9 cellular contexts compared by ENCODE assay signal in the genomic region with DNA sequence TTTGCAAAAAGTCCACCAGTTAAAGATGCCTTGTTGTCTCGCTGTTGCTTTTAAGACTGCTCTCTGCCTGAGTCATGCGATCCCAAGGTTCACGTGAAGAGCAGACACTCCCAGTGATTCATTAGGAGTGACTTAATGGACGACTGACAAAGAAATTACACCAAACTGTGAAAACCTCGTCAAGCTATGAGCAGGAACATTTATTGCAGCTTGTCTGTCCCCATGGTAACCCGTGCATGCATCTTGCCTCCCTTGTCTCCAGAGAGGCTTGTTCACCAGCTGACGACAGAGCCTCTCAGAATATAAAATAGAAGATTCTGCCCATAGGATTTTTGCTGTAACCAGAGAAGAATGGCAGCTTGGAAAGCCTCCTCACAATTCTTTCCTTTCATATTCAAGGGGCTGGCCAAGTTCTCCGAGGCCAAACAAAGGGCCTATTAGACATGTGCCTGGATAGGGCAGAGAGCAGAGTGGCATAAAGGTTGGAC.
DNase-seq lines count a peak whose midpoint lies in the region; ATAC-seq, FAIRE-seq and TF ChIP-seq lines count a peak whose summit lies in the region.
"Had no signal": no experiment of that assay in that cellular context is flagged by ENCODE, and none has a peak within 500 bp of the region (broad histone marks: within the 10 kb centered on the region; RNA-seq: fewer than 3 reads in every experiment).

No MANE protein-coding gene starts in this region.

- no peaks in the 10 kb centered on the region for H3K27me3 ChIP-seq in H1 (replicated peaks in 1 of 4; ENCODE audit: control insufficient read depth in 3 of 4, extremely low read depth in 1 of 4, insufficient read depth in 3 of 4, low read length in 3 of 4)

- peak overlapping the region; percentile 27; the same call in 1 of the 2 replicates for H2AFZ ChIP-seq in H1 (ENCODE audit: low read length)

- no peaks in the 10 kb centered on the region for H3K23me2 ChIP-seq in H1 (ENCODE audit: low read depth, low read length)

- 73% methylated on average over 8 of the region's 8 CpGs; no CpG with 5 or more reads in 1 of the 2 experiments for WGBS in H1 (ENCODE audit: extremely low coverage in 1 of 2, insufficient coverage in 1 of 2, insufficient read length in 1 of 2, insufficient replicate concordance in 2 of 2, low coverage in 1 of 2, low lambda C conversion rate in 2 of 2, missing lambda C conversion rate in 1 of 2), 2 experiments

- H3K9ac ChIP-seq in H1 (replicated peaks in 1 of 4; ENCODE audit: extremely low read depth in 1 of 4, low read depth in 3 of 4, low read length in 3 of 4): no peak overlapping the region

- H3K23ac ChIP-seq in H1 (ENCODE audit: insufficient read length): no peak overlapping the region

- H2BK12ac ChIP-seq in H1 (ENCODE audit: low read depth, low read length): no peak overlapping the region

- H4K91ac ChIP-seq in H1 (replicated peaks; ENCODE audit: insufficient read length, low read length): no peak overlapping the region

- H3K14ac ChIP-seq in H1 (ENCODE audit: insufficient read length): no peak overlapping the region

- no peaks in the 10 kb centered on the region for H3K79me2 ChIP-seq in H1 (ENCODE audit: control insufficient read depth in 1 of 2, insufficient read depth in 2 of 2, low read length in 2 of 2)

- H3K18ac ChIP-seq in H1 (ENCODE audit: extremely low read depth, low read length): no peak overlapping the region

- no peak for TF ChIP-seq EP300 in H1 (IDR thresholded peaks at IDR 0.05; ENCODE audit: borderline replicate concordance in 1 of 2, low read depth in 2 of 2, low read length in 2 of 2)

- H3K4me3 ChIP-seq in H1 (ENCODE audit: extremely low read depth in 1 of 4, insufficient read depth in 2 of 4, low read depth in 3 of 4, low read length in 4 of 4): no peak overlapping the region

- no peak for TF ChIP-seq RAD21 in H1 (IDR thresholded peaks at IDR 0.05 in 1 of 2, conservative IDR thresholded peaks at IDR 0.05 in 1 of 2; ENCODE audit: low read depth in 2 of 2, low read length in 2 of 2)

- no peak overlapping the region for H2BK120ac ChIP-seq in H1 (replicated peaks; ENCODE audit: low read depth, low read length)

- no peak overlapping the region for H4K8ac ChIP-seq in H1 (ENCODE audit: extremely low read depth, insufficient read depth, low read length)

- POLR2A ChIA-PET in H1 (lab: Charles Lee; ENCODE audit: partially characterized antibody): no interaction called here

- H2BK20ac ChIP-seq in H1 (ENCODE audit: low read length): no peak overlapping the region

- no peak for FAIRE-seq in H1 (lab: Jason Lieb, UNC)
- FAIRE-seq: endometrium had no signal

- TF ChIP-seq CTCF in AG09319 (IDR thresholded peaks at IDR 0.05; ENCODE audit: low read depth, low read length) (no peak), H1 (IDR thresholded peaks at IDR 0.05; ENCODE audit: control extremely low read depth in 1 of 3, insufficient read depth in 1 of 3, low read depth in 1 of 3, low read length in 3 of 3) (no peak)

- peak; percentile 89 for DNase-seq in AG09319 (ENCODE audit: extremely low read depth, low read depth)
- peak; percentile 52 for DNase-seq in NCI-H2171 (lab: John Stamatoyannopoulos, UW)
- no peak for DNase-seq in H1 (ENCODE audit: low read depth in 1 of 2, low spot score in 2 of 2)
- peak; percentile 42 for DNase-seq in mucosa of gallbladder (ENCODE audit: low spot score)
- DNase-seq in stimulated activated CD4-positive, alpha-beta T cell treated with anti-CD3 and anti-CD28 coated beads, Interleukin-1b, Interleukin-23, amount 100 ng/mL, for 48 hours: no peak
- DNase-seq in stimulated activated CD4-positive, alpha-beta T cell treated with anti-CD3 and anti-CD28 coated beads, Interleukin-2, amount 100 ng/mL, for 48 hours: no peak

- H3K4me1 ChIP-seq in H1 (replicated peaks in 1 of 4; ENCODE audit: control insufficient read depth in 3 of 4, insufficient read depth in 4 of 4, low read length in 3 of 4): peaks cover 0 to 10% (median 0%) of the 10 kb centered on the region in 4 experiments; a peak in 4 of 7 replicates

- H2AK5ac ChIP-seq in H1 (ENCODE audit: low read depth, low read length): peak overlapping the region; percentile 33; the same call in 1 of the 2 replicates

- no peak overlapping the region for H3K4me2 ChIP-seq in H1 (ENCODE audit: insufficient read depth in 1 of 2, low read depth in 2 of 2, low read length in 2 of 2)

- H2BK15ac ChIP-seq in H1 (ENCODE audit: low read length): no peak overlapping the region

- no peaks in the 10 kb centered on the region for H3K36me3 ChIP-seq in H1 (ENCODE audit: control insufficient read depth in 2 of 4, insufficient read depth in 4 of 4, low read length in 3 of 4)

- TF ChIP-seq POLR2A in H1 (IDR thresholded peaks at IDR 0.05; ENCODE audit: control extremely low read depth in 1 of 2, low read depth in 2 of 2, low read length in 2 of 2): no peak

- H3K4ac ChIP-seq in H1 (replicated peaks; ENCODE audit: insufficient read length, low read depth, low read length): no peak overlapping the region

- H4K20me1 ChIP-seq in H1 (replicated peaks in 1 of 2; ENCODE audit: control insufficient read depth in 1 of 2, insufficient read depth in 2 of 2, low read length in 2 of 2): no peaks in the 10 kb centered on the region

- ATAC-seq in GM19351 (IDR thresholded peaks at IDR 0.05; ENCODE audit: unreplicated experiment) (no peak), GM21619 (IDR thresholded peaks at IDR 0.05; ENCODE audit: unreplicated experiment) (no peak)

- no peaks in the 10 kb centered on the region for H3K9me3 ChIP-seq in H1 (ENCODE audit: insufficient read depth in 2 of 2, low read depth in 1 of 2, low read length in 1 of 2)

- no peak overlapping the region for H4K5ac ChIP-seq in H1 (ENCODE audit: insufficient read length, low read depth, low read length)

- H3K56ac ChIP-seq in H1 (replicated peaks; ENCODE audit: insufficient read length, low read depth, low read length): no peak overlapping the region

- CTCF ChIA-PET in H1 (lab: Charles Lee; ENCODE audit: partially characterized antibody): interaction anchor here (0.9 to 1.6 kb wide), 2 partner anchors 12 to 71 kb away, joined by 3 to 4 read pairs; no protein-coding TSS in a partner anchor

- H2BK5ac ChIP-seq in H1 (ENCODE audit: low read depth, low read length): no peak overlapping the region

- no peaks in the 10 kb centered on the region for H3K79me1 ChIP-seq in H1 (ENCODE audit: low read depth, low read length)

- H3K27ac ChIP-seq in H1 (ENCODE audit: low read depth, low read length): no peak overlapping the region

TF ChIP-seq in H1, 55 proteins besides CTCF, POLR2A, EP300 and RAD21:
- no peak for TF ChIP-seq ATF3 (IDR thresholded peaks at IDR 0.05; ENCODE audit: insufficient read depth, low read depth, low read length)
- no peak for TF ChIP-seq NRF1 (IDR thresholded peaks at IDR 0.05; ENCODE audit: low read depth, low read length)
- no peak for TF ChIP-seq NANOG (IDR thresholded peaks at IDR 0.05; ENCODE audit: insufficient read depth, low read depth, low read length, poor library complexity, severe bottlenecking)

Comparison
In these comparisons a context has a peak if more than half of its experiments do, and no peak if none do; other contexts are left out.
1. DNase-seq: peak in AG09319 (single experiment), NCI-H2171 (single experiment) and mucosa of gallbladder (single experiment); none in H1 (0 of 2), stimulated activated CD4-positive, alpha-beta T cell treated with anti-CD3 and anti-CD28 coated beads, Interleukin-1b, Interleukin-23, amount 100 ng/mL, for 48 hours (single experiment) and stimulated activated CD4-positive, alpha-beta T cell treated with anti-CD3 and anti-CD28 coated beads, Interleukin-2, amount 100 ng/mL, for 48 hours (0 of 2).